In genomic region chr3:134277271-134277670, GRCh38 we compare ENCODE assay signal across 16 cellular contexts. TPM values are rescaled to one million over a fixed set of nuclear protein-coding genes. Genes with fewer than 3 reads are reported as not detected.
DNase-seq lines count a peak whose midpoint lies in the region; TF ChIP-seq lines count a peak whose summit lies in the region.
"Had no signal": no experiment of that assay in that cellular context is flagged by ENCODE, and none has a peak within 500 bp of the region (broad histone marks: within the 10 kb centered on the region; RNA-seq: fewer than 3 reads in every experiment).

No MANE protein-coding gene starts in this region.

- no peaks in the 10 kb centered on the region for H3K9me2 ChIP-seq in Karpas-422 (replicated peaks; ENCODE audit: insufficient read depth, low read length)

- TF ChIP-seq POLR2A in thyroid gland (IDR thresholded peaks at IDR 0.05), result no peak
- no peak for TF ChIP-seq POLR2A in spleen (IDR thresholded peaks at IDR 0.05)

- DNase-seq in epithelial cell of esophagus (ENCODE audit: low read depth), result peak; percentile 41
- DNase-seq in thyroid gland, result no peak
- no peak for DNase-seq in NK-92 treated with Interleukin-12 subunit alpha and Interleukin-12 subunit beta, amount 100 ng/mL, for 24 hours (lab: John Stamatoyannopoulos, UW)
- DNase-seq in spleen, result no peak
- DNase-seq in Karpas-422, result no peak
- DNase-seq: Caco-2; CD4-positive, CD25-positive, alpha-beta regulatory T cell; CD8-positive, alpha-beta T cell; DMS153; DND-41; GOT3 had no signal

- H3K27ac ChIP-seq in thyroid gland, result peak overlapping the region in 2 of 3 donors; percentile 19 to 29
- H3K27ac ChIP-seq in spleen, result peak overlapping the region in 1 of 8 donors; percentile 9
- H3K27ac ChIP-seq in Karpas-422 (ENCODE audit: low read length), result no peak overlapping the region
- H3K27ac ChIP-seq: BLaER1, C4-2B had no signal

- H3K79me2 ChIP-seq in Karpas-422 (ENCODE audit: low read length), result no peaks in the 10 kb centered on the region

- intact Hi-C loops in thyroid gland (cut with DNase I), result no loop called here
- intact Hi-C loops in spleen (cut with DNase I; ENCODE audit: low total_unique reads), result no loop called here

- H3K4me1 ChIP-seq in thyroid gland, result peaks cover 21 to 28% of the 10 kb centered on the region in 2 donors
- no peaks in the 10 kb centered on the region for H3K4me1 ChIP-seq in spleen
- no peaks in the 10 kb centered on the region for H3K4me1 ChIP-seq in Karpas-422 (ENCODE audit: low read length)
- H3K4me1 ChIP-seq: BLaER1, HAP-1 had no signal

- H3K27ac Mint-ChIP-seq in nephron, result peak overlapping the region; percentile 0 to 35 (median 6)
- H3K27ac Mint-ChIP-seq: B cell; CD4-positive, CD25-positive, alpha-beta regulatory T cell; CD8-positive, alpha-beta T cell had no signal

- H2AFZ ChIP-seq in Karpas-422 (ENCODE audit: low read length), result no peak overlapping the region

- H3K4me3 ChIP-seq in epithelial cell of esophagus (ENCODE audit: low read length) (no peak overlapping the region), thyroid gland (replicated peaks in 1 of 3) (no peak overlapping the region), spleen (no peak overlapping the region), Karpas-422 (ENCODE audit: low read length) (no peak overlapping the region)
- H3K4me3 ChIP-seq: BLaER1, HAP-1 had no signal

- 53 to 71% methylated on average over 2 of the region's 2 CpGs for WGBS in thyroid gland, 2 donors
- 68 to 79% (median 73%) methylated on average over 2 of the region's 2 CpGs for WGBS in spleen, 5 donors

- H3K4me2 ChIP-seq in Karpas-422 (ENCODE audit: low read depth, low read length, poor library complexity, severe bottlenecking), result no peak overlapping the region
- H3K4me2 ChIP-seq: BLaER1 had no signal

- H3K9me3 ChIP-seq in thyroid gland (no peaks in the 10 kb centered on the region), spleen (no peaks in the 10 kb centered on the region), Karpas-422 (ENCODE audit: low read length) (no peaks in the 10 kb centered on the region)
- H3K9me3 ChIP-seq: BLaER1, Caco-2, HAP-1 had no signal

- peaks cover 3% of the 10 kb centered on the region for H3K9me3 Mint-ChIP-seq in nephron
- H3K9me3 Mint-ChIP-seq: CD8-positive, alpha-beta T cell had no signal

- H3K9ac ChIP-seq in Karpas-422 (ENCODE audit: low read length), result no peak overlapping the region
- H3K9ac ChIP-seq: BLaER1 had no signal

- H3K4me1 Mint-ChIP-seq in nephron, result peaks cover 18% of the 10 kb centered on the region
- H3K4me1 Mint-ChIP-seq: B cell had no signal

- no peaks in the 10 kb centered on the region for H3K36me3 Mint-ChIP-seq in nephron (ENCODE audit: low read depth)
- H3K36me3 Mint-ChIP-seq: CD4-positive, CD25-positive, alpha-beta regulatory T cell; CD8-positive, alpha-beta T cell had no signal

- H4K20me1 ChIP-seq in Karpas-422 (ENCODE audit: insufficient read depth, low read depth, low read length), result no peaks in the 10 kb centered on the region
- H4K20me1 ChIP-seq: BLaER1 had no signal

- no peak overlapping the region for H3K4me3 Mint-ChIP-seq in nephron
- H3K4me3 Mint-ChIP-seq: B cell; CD4-positive, CD25-positive, alpha-beta regulatory T cell; CD8-positive, alpha-beta T cell had no signal

- TF ChIP-seq CTCF in epithelial cell of esophagus (IDR thresholded peaks at IDR 0.05; ENCODE audit: insufficient read depth, low read depth, low read length, missing control alignments), result no peak
- no peak for TF ChIP-seq CTCF in nephron (IDR thresholded peaks at IDR 0.05; ENCODE audit: unreplicated experiment in 3 of 3)
- TF ChIP-seq CTCF in thyroid gland (IDR thresholded peaks at IDR 0.05), result no peak
- TF ChIP-seq CTCF in spleen (IDR thresholded peaks at IDR 0.05 in 8 of 11, conservative IDR thresholded peaks at IDR 0.05 in 3 of 11), result no peak

- no peaks in the 10 kb centered on the region for H3K27me3 ChIP-seq in thyroid gland
- H3K27me3 ChIP-seq in spleen (replicated peaks in 1 of 7), result peaks cover 0 to 14% (median 0%) of the 10 kb centered on the region in 7 donors
- H3K27me3 ChIP-seq in Karpas-422 (ENCODE audit: low read length), result no peaks in the 10 kb centered on the region
- H3K27me3 ChIP-seq: BLaER1 had no signal

- H3K36me3 ChIP-seq in thyroid gland (no peaks in the 10 kb centered on the region), spleen (no peaks in the 10 kb centered on the region), Karpas-422 (ENCODE audit: insufficient read depth, low read length) (no peaks in the 10 kb centered on the region)
- H3K36me3 ChIP-seq: BLaER1, HAP-1 had no signal

- no peaks in the 10 kb centered on the region for H3K27me3 Mint-ChIP-seq in nephron (ENCODE audit: low read depth)

RNA-seq across cellular contexts. Expression of gene RYK, which starts 26.6 kb away (rescaled TPM):
- total RNA-seq in thyroid gland, result 100 to 1,000 TPM in 2 of 4 donors, 10 to 100 TPM in 2; 95.2 to 168 (median 108) TPM
- total RNA-seq in spleen, result 100 to 1,000 TPM in 1 of 7 donors, 10 to 100 TPM in 6; 37.1 to 108 (median 55.9) TPM
- polyA plus RNA-seq in spleen, result 10 to 100 TPM; 18.9 to 24.9 (median 22.5) TPM
- total RNA-seq in Karpas-422 (2014; rRNA removed; shearing (Covaris generic); ENCODE audit: low replicate concordance), result 10.5 and 14.8 TPM in 2 replicates
